ENCODE assay signal across 20 cellular contexts in the genomic region with DNA sequence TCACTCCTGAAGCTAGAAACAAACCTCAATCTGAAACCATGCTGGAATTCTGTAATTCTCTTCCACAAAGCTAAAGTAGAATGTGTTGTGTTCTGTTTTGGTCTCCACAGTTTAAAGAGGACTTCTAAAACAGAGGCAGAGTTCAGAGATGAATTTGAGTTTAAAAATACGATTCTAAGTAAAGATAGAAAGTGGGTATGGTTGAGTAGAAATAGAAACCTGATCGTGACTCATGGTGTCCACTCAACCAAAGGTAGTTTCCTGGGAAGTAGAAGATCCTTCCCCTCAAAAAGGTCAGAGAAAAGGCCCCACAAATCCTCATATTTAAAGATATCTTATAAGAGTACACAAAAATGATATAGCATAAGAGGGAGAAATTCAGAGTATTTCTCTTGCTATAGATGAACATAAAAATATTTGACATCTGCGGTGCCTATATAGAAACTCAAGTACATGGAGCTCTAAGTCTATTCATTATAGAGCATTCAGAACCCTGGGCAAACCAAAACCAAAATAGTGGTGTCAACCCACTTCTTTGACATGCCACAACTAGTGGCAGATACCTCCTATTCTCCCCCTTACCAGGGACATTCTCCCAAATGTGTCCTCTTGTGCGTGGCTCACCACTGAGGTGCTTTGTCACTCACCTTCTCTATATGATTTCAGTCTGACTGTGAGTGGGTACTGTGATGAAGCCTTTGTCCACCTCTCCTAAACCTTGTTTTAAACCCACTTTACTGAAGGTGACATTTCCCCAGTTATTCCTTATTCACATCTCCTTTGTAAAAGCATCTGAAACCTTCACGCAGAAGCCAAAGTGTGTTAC.
DNase-seq lines count a peak whose midpoint lies in the region; ATAC-seq, FAIRE-seq and TF ChIP-seq lines count a peak whose summit lies in the region.
"Had no signal": no experiment of that assay in that cellular context is flagged by ENCODE, and none has a peak within 500 bp of the region (broad histone marks: within the 10 kb centered on the region; RNA-seq: fewer than 3 reads in every experiment).

No MANE protein-coding gene starts in this region.

- H3K9ac ChIP-seq in GM12878 (ENCODE audit: control insufficient read depth, insufficient read depth, low read length): no peak overlapping the region
- H3K9ac ChIP-seq: KMS-11 had no signal

- H3K27ac Mint-ChIP-seq in type B pancreatic cell (no peak overlapping the region), natural killer cell (peak overlapping the region in 1 of 2 donors; percentile 6)
- H3K27ac Mint-ChIP-seq: CD8-positive, alpha-beta T cell had no signal

- no peaks in the 10 kb centered on the region for H3K36me3 ChIP-seq in GM12878 (ENCODE audit: control insufficient read depth in 2 of 2, insufficient read depth in 2 of 2, low read length in 1 of 2)
- H3K36me3 ChIP-seq in adrenal gland (replicated peaks in 1 of 2): no peaks in the 10 kb centered on the region
- H3K36me3 ChIP-seq: thyroid gland had no signal

- TF ChIP-seq CTCF in GM12878 (IDR thresholded peaks at IDR 0.05 in 2 of 3, conservative IDR thresholded peaks at IDR 0.05 in 1 of 3; ENCODE audit: control insufficient read depth in 2 of 3, extremely low read depth in 1 of 3, insufficient read depth in 1 of 3, low read depth in 3 of 3, low read length in 3 of 3) (no peak), adrenal gland (IDR thresholded peaks at IDR 0.05) (no peak), type B pancreatic cell (conservative IDR thresholded peaks at IDR 0.05) (no peak), natural killer cell (IDR thresholded peaks at IDR 0.05) (no peak)

- no peaks in the 10 kb centered on the region for H3K27me3 ChIP-seq in GM12878 (replicated peaks in 1 of 2; ENCODE audit: control insufficient read depth in 2 of 2, insufficient read depth in 2 of 2, low read length in 1 of 2)
- H3K27me3 ChIP-seq in adrenal gland: no peaks in the 10 kb centered on the region
- H3K27me3 ChIP-seq: thyroid gland had no signal

- no peaks in the 10 kb centered on the region for H3K79me2 ChIP-seq in GM12878 (ENCODE audit: control insufficient read depth, insufficient read depth, low read length)

- H3K27me3 Mint-ChIP-seq in type B pancreatic cell (no peaks in the 10 kb centered on the region), natural killer cell (ENCODE audit: low read depth in 2 of 2) (no peaks in the 10 kb centered on the region)

- FAIRE-seq in GM12892 (lab: Jason Lieb, UNC) (peak; percentile 77), GM12878 (lab: Jason Lieb, UNC) (no peak)
- FAIRE-seq: endometrium had no signal

- no peak overlapping the region for H2AFZ ChIP-seq in GM12878 (ENCODE audit: control insufficient read depth, low read depth, low read length)

- H3K27ac ChIP-seq in GM12878 (ENCODE audit: control insufficient read depth, insufficient read depth): no peak overlapping the region
- no peak overlapping the region for H3K27ac ChIP-seq in adrenal gland
- H3K27ac ChIP-seq: KMS-11, RWPE1, thyroid gland had no signal

- CTCF ChIA-PET in GM12878 (lab: Yijun Ruan, JAX): interaction anchor here (0.6 to 1.5 kb wide), 3 partner anchors 14 to 505 kb away, joined by 3 read pairs; no protein-coding TSS in a partner anchor

- H3K9me3 Mint-ChIP-seq in type B pancreatic cell (peaks cover 5% of the 10 kb centered on the region), natural killer cell (no peaks in the 10 kb centered on the region)
- H3K9me3 Mint-ChIP-seq: activated T-cell treated with anti-CD3 and anti-CD28 coated beads, Interleukin-2, amount 50 U/mL, for 4 hours; CD8-positive, alpha-beta T cell had no signal

- H3K4me3 Mint-ChIP-seq in type B pancreatic cell (no peak overlapping the region), natural killer cell (no peak overlapping the region)
- H3K4me3 Mint-ChIP-seq: activated T-cell treated with anti-CD3 and anti-CD28 coated beads, Interleukin-2, amount 50 U/mL, for 4 hours; CD8-positive, alpha-beta T cell had no signal

- H3K4me3 ChIP-seq in GM12878: no peak overlapping the region
- no peak overlapping the region for H3K4me3 ChIP-seq in adrenal gland
- H3K4me3 ChIP-seq: thyroid gland had no signal

- POLR2A ChIA-PET in GM12878 (lab: Charles Lee): no interaction called here

- TF ChIP-seq RAD21 in GM12878 (IDR thresholded peaks at IDR 0.05; ENCODE audit: insufficient read depth, low read depth, low read length): no peak

- intact Hi-C loops in GM12878 (cut with micrococcal nuclease; ENCODE audit: unreplicated experiment) (no loop called here), adrenal gland (cut with DNase I) (no loop called here), natural killer cell (cut with micrococcal nuclease) (no loop called here)

- H3K9me3 ChIP-seq in GM12878 (replicated peaks; ENCODE audit: control insufficient read depth, insufficient read depth, low read length) (no peaks in the 10 kb centered on the region; the same call in 2 of the 3 replicates), adrenal gland (replicated peaks in 1 of 3) (no peaks in the 10 kb centered on the region)
- H3K9me3 ChIP-seq: thyroid gland had no signal

- peaks cover 11% of the 10 kb centered on the region for H3K4me1 Mint-ChIP-seq in type B pancreatic cell (ENCODE audit: unreplicated experiment)
- peaks cover 46 to 51% of the 10 kb centered on the region in 2 donors for H3K4me1 Mint-ChIP-seq in natural killer cell

- in situ Hi-C loops in GM12878 (cut with MboI): no loop called here

- H4K20me1 ChIP-seq in GM12878 (ENCODE audit: control insufficient read depth, insufficient read depth): no peaks in the 10 kb centered on the region

- peaks cover 20% of the 10 kb centered on the region; the same call in 1 of the 2 replicates for H3K4me1 ChIP-seq in GM12878 (ENCODE audit: control insufficient read depth, insufficient read depth, low read length)
- H3K4me1 ChIP-seq in adrenal gland (replicated peaks in 1 of 2): peaks cover 0 to 29% of the 10 kb centered on the region in 2 donors

- BruUV-seq in GM12878 (replicated peaks; lab: Mats Ljungman, UMichigan): no TSS peak

- peak; percentile 39 for ATAC-seq in GM18868 (IDR thresholded peaks at IDR 0.05; ENCODE audit: unreplicated experiment)
- ATAC-seq in HG03039 (IDR thresholded peaks at IDR 0.05; ENCODE audit: unreplicated experiment): peak; percentile 40
- 0 out of 3 replicates have a peak, but pooled peaks have one; percentile 12 for ATAC-seq in GM12878
- no peak for ATAC-seq in natural killer cell
- ATAC-seq: CD8-positive, alpha-beta T cell had no signal

- WGBS in GM12878 (ENCODE audit: insufficient coverage, insufficient replicate concordance, low lambda C conversion rate, missing lambda C conversion rate): 18% methylated on average over 5 of the region's 5 CpGs
- 91 to 95% (median 94%) methylated on average over 5 of the region's 5 CpGs for WGBS in adrenal gland, 4 donors

- TF ChIP-seq EP300 in GM12878 (IDR thresholded peaks at IDR 0.05; ENCODE audit: borderline replicate concordance in 1 of 2, control insufficient read depth in 1 of 2, low read depth in 2 of 2, low read length in 2 of 2): no peak

- SMC1A ChIA-PET in GM12878 (lab: Charles Lee; ENCODE audit: uncharacterized antibody, unreplicated experiment): interaction anchor here (0.5 to 1.5 kb wide), 2 partner anchors 14 to 818 kb away, joined by 3 to 5 read pairs; no protein-coding TSS in a partner anchor

- RAD21 ChIA-PET in GM12878 (lab: Charles Lee; ENCODE audit: unreplicated experiment): no interaction called here

- TF ChIP-seq POLR2A in GM12892 (IDR thresholded peaks at IDR 0.05; ENCODE audit: low read depth, low read length) (no peak), GM12878 (IDR thresholded peaks at IDR 0.05; ENCODE audit: low read depth, low read length) (no peak), adrenal gland (IDR thresholded peaks at IDR 0.05) (no peak)

- H3K36me3 Mint-ChIP-seq in type B pancreatic cell (no peaks in the 10 kb centered on the region), natural killer cell (no peaks in the 10 kb centered on the region)
- H3K36me3 Mint-ChIP-seq: CD8-positive, alpha-beta T cell had no signal

- DNase-seq in GM12892 (ENCODE audit: insufficient read length) (no peak), GM12878 (ENCODE audit: low read depth, low spot score) (no peak), adrenal gland (no peak), type B pancreatic cell (ENCODE audit: extremely low spot score, unreplicated experiment) (no peak), natural killer cell (no peak)
- DNase-seq: activated T-cell treated with anti-CD3 and anti-CD28 coated beads, Interleukin-2, amount 50 U/mL, for 4 hours; CD8-positive, alpha-beta T cell; cortex of kidney; DMS79; NCI-H1105; NCI-H2081; NCI-H510A; nucleus accumbens; stimulated activated CD4-positive, alpha-beta T cell treated with anti-CD3 and anti-CD28 coated beads, Interleukin-12 subunit alpha, Interleukin-12 subunit beta, amount 100 ng/mL, for 4 hours; thyroid gland had no signal

- H3K4me2 ChIP-seq in GM12878 (ENCODE audit: control insufficient read depth, insufficient read depth): peak overlapping the region; percentile 64
- H3K4me2 ChIP-seq: KMS-11 had no signal

TF ChIP-seq in GM12878, 131 proteins besides CTCF, POLR2A, EP300 and RAD21 (continues in another document):
- 0 out of 2 replicates have a peak, but pooled peaks have one; percentile 21 for TF ChIP-seq RUNX3 (IDR thresholded peaks at IDR 0.05; ENCODE audit: low read length)
- TF ChIP-seq IKZF2 (IDR thresholded peaks at IDR 0.05): 0 out of 4 replicates have a peak, but pooled peaks of 1 of the 2 experiments have one; percentile 12
- TF ChIP-seq JUNB (IDR thresholded peaks at IDR 0.05): no peak

Comparison
In these comparisons a context has a peak if more than half of its experiments do, and no peak if none do; other contexts are left out.
1. ATAC-seq: peak in GM18868 (single experiment), HG03039 (single experiment) and GM12878 (single experiment); none in natural killer cell (0 of 3).